Comparison of ENCODE assay signal across 16 cellular contexts in genomic region chr7:155306677-155307470, GRCh38. TPM values are rescaled to one million over a fixed set of nuclear protein-coding genes. Genes with fewer than 3 reads are reported as not detected.
DNase-seq lines count a peak whose midpoint lies in the region; ATAC-seq and TF ChIP-seq lines count a peak whose summit lies in the region.
"Had no signal": no experiment of that assay in that cellular context is flagged by ENCODE, and none has a peak within 500 bp of the region (broad histone marks: within the 10 kb centered on the region; RNA-seq: fewer than 3 reads in every experiment).

No MANE protein-coding gene starts in this region.

- H3K36me3 ChIP-seq in DND-41 (ENCODE audit: insufficient read depth, low read length) (peaks cover 88% of the 10 kb centered on the region), body of pancreas (replicated peaks in 1 of 2; ENCODE audit: insufficient read depth in 1 of 2, low read depth in 2 of 2) (peaks cover 5 to 6% of the 10 kb centered on the region in 2 donors)

- H3K27ac Mint-ChIP-seq in memory B cell = peak overlapping the region; percentile 65
- H3K27ac Mint-ChIP-seq in activated CD8-positive, alpha-beta memory T cell treated with anti-CD3 and anti-CD28 coated beads, Interleukin-2, amount 10 ng/mL, durations not matched to agents 7 days and 5 days = no peak overlapping the region

- no peak for TF ChIP-seq POLR2A in body of pancreas (IDR thresholded peaks at IDR 0.05)

- H3K4me2 ChIP-seq in DND-41 (ENCODE audit: insufficient read depth, low read length) = 0 out of 2 replicates have a peak overlapping the region, but pooled peaks have one; percentile 17

- no peak overlapping the region for H2AFZ ChIP-seq in DND-41 (ENCODE audit: low read depth, low read length)

- WGBS in body of pancreas, 2 donors = 37 to 50% methylated on average over 15 of the region's 15 CpGs

- CTCF ChIA-PET in activated CD8-positive, alpha-beta memory T cell treated with anti-CD3 and anti-CD28 coated beads, Interleukin-2, amount 10 ng/mL, durations not matched to agents 7 days and 5 days (lab: Charles Lee) = no interaction called here

- H3K27me3 ChIP-seq in DND-41 (ENCODE audit: insufficient read depth, low read length, poor library complexity) (no peaks in the 10 kb centered on the region), body of pancreas (no peaks in the 10 kb centered on the region)

- peaks cover 7% of the 10 kb centered on the region for H3K4me1 Mint-ChIP-seq in memory B cell
- H3K4me1 Mint-ChIP-seq in activated CD8-positive, alpha-beta memory T cell treated with anti-CD3 and anti-CD28 coated beads, Interleukin-2, amount 10 ng/mL, durations not matched to agents 7 days and 5 days = peaks cover 36% of the 10 kb centered on the region

- no peaks in the 10 kb centered on the region for H3K27me3 Mint-ChIP-seq in memory B cell
- H3K27me3 Mint-ChIP-seq in activated CD8-positive, alpha-beta memory T cell treated with anti-CD3 and anti-CD28 coated beads, Interleukin-2, amount 10 ng/mL, durations not matched to agents 7 days and 5 days = no peaks in the 10 kb centered on the region

- H3K79me2 ChIP-seq in DND-41 (ENCODE audit: insufficient read depth, low read length) = peaks cover 49% of the 10 kb centered on the region

- ATAC-seq in DND-41 (ENCODE audit: insufficient read depth, low read depth) (no peak), body of pancreas (peak; percentile 45), memory B cell (ENCODE audit: low read depth) (no peak)
- no peak for ATAC-seq in activated CD8-positive, alpha-beta memory T cell treated with anti-CD3 and anti-CD28 coated beads, Interleukin-2, amount 10 ng/mL, durations not matched to agents 7 days and 5 days

- no peak overlapping the region for H3K9ac ChIP-seq in DND-41 (ENCODE audit: low read depth, low read length)

- DNase-seq in NCI-H1417 (lab: John Stamatoyannopoulos, UW) (peak in 2 of 3 experiments; percentile 61 to 89), NCI-H1417 treated with DMSO at 0.1 percent for 48 hours (lab: John Stamatoyannopoulos, UW) (no peak), DND-41 (no peak), body of pancreas (peak in 3 of 4 donors; percentile 47 to 76 (median 57)), memory B cell (ENCODE audit: low spot score in 2 of 2) (no peak), DMS79 treated with DMSO at 0.1 percent for 48 hours (lab: John Stamatoyannopoulos, UW) (no peak)
- no peak for DNase-seq in stimulated activated naive CD4-positive, alpha-beta T cell (lab: John Stamatoyannopoulos, UW)
- no peak for DNase-seq in activated CD8-positive, alpha-beta memory T cell treated with anti-CD3 and anti-CD28 coated beads, Interleukin-2, amount 10 ng/mL, durations not matched to agents 7 days and 5 days
- DNase-seq: 8988T; activated CD8-positive, alpha-beta memory T cell treated with anti-CD3 and anti-CD28 coated beads, Interleukin-2, amount 50 U/mL, for 4 hours; dermis blood vessel endothelial cell; NCI-H2081; NCI-H748 treated with DMSO at 0.1 percent for 48 hours; stimulated activated CD4-positive, alpha-beta T cell treated with anti-CD3 and anti-CD28 coated beads, Interleukin-4, amount 100 ng/mL, for 24 hours; stimulated activated naive CD4-positive, alpha-beta T cell treated with Interleukin-2 at 50 U/mL for 16 hours had no signal

- no peak overlapping the region for H3K4me3 Mint-ChIP-seq in memory B cell
- no peak overlapping the region for H3K4me3 Mint-ChIP-seq in activated CD8-positive, alpha-beta memory T cell treated with anti-CD3 and anti-CD28 coated beads, Interleukin-2, amount 10 ng/mL, durations not matched to agents 7 days and 5 days

- H3K27ac ChIP-seq in DND-41 (ENCODE audit: low read length) (no peak overlapping the region), body of pancreas (peak overlapping the region; percentile 3 to 70 (median 65))

- no peaks in the 10 kb centered on the region for H3K9me3 Mint-ChIP-seq in memory B cell
- no peaks in the 10 kb centered on the region for H3K9me3 Mint-ChIP-seq in activated CD8-positive, alpha-beta memory T cell treated with anti-CD3 and anti-CD28 coated beads, Interleukin-2, amount 10 ng/mL, durations not matched to agents 7 days and 5 days (ENCODE audit: low read depth)

- H3K4me3 ChIP-seq in DND-41 (ENCODE audit: low read depth in 1 of 2, low read length in 2 of 2) = no peak overlapping the region
- no peak overlapping the region for H3K4me3 ChIP-seq in body of pancreas
- H3K4me3 ChIP-seq: HAP-1 had no signal

- H3K4me1 ChIP-seq in DND-41 (ENCODE audit: insufficient read depth, low read length) (peaks cover 33% of the 10 kb centered on the region), body of pancreas (peaks cover 70% of the 10 kb centered on the region)
- H3K4me1 ChIP-seq: HAP-1 had no signal

- TF ChIP-seq CTCF in DND-41 (IDR thresholded peaks at IDR 0.05; ENCODE audit: borderline replicate concordance, extremely low read depth, low read length, poor library complexity, severe bottlenecking) (no peak), body of pancreas (IDR thresholded peaks at IDR 0.05) (no peak)

- H3K36me3 Mint-ChIP-seq in memory B cell = peaks cover 15% of the 10 kb centered on the region
- peaks cover 76% of the 10 kb centered on the region for H3K36me3 Mint-ChIP-seq in activated CD8-positive, alpha-beta memory T cell treated with anti-CD3 and anti-CD28 coated beads, Interleukin-2, amount 10 ng/mL, durations not matched to agents 7 days and 5 days

- intact Hi-C loops in body of pancreas (cut with DNase I) = no loop called here

- H3K9me3 ChIP-seq in DND-41 (ENCODE audit: insufficient read depth, low read length, severe bottlenecking) (no peaks in the 10 kb centered on the region), body of pancreas (no peaks in the 10 kb centered on the region)
- H3K9me3 ChIP-seq: HAP-1 had no signal

- peaks cover 69% of the 10 kb centered on the region for H4K20me1 ChIP-seq in DND-41 (ENCODE audit: insufficient read depth, low read length)

RNA-seq across cellular contexts. Expression of gene INSIG1, which starts 9.2 kb away (rescaled TPM):
- total RNA-seq in body of pancreas = 10 to 100 TPM; 47.0 to 79.8 TPM
- total RNA-seq in activated CD8-positive, alpha-beta memory T cell treated with anti-CD3 and anti-CD28 coated beads, Interleukin-2, amount 10 ng/mL, durations not matched to agents 7 days and 5 days = 100 to 1,000 TPM; 145 to 164 TPM

Comparison
In these comparisons a context has a peak if more than half of its experiments do, and no peak if none do; other contexts are left out.
1. DNase-seq: peak in NCI-H1417 (2 of 3) and body of pancreas (3 of 4); none in NCI-H1417 treated with DMSO at 0.1 percent for 48 hours (single experiment), DND-41 (single experiment), memory B cell (0 of 2), DMS79 treated with DMSO at 0.1 percent for 48 hours (single experiment), stimulated activated naive CD4-positive, alpha-beta T cell (0 of 6) and activated CD8-positive, alpha-beta memory T cell treated with anti-CD3 and anti-CD28 coated beads, Interleukin-2, amount 10 ng/mL, durations not matched to agents 7 days and 5 days (single experiment).